ENCODE assay signal across 27 cellular contexts in the genomic region with DNA sequence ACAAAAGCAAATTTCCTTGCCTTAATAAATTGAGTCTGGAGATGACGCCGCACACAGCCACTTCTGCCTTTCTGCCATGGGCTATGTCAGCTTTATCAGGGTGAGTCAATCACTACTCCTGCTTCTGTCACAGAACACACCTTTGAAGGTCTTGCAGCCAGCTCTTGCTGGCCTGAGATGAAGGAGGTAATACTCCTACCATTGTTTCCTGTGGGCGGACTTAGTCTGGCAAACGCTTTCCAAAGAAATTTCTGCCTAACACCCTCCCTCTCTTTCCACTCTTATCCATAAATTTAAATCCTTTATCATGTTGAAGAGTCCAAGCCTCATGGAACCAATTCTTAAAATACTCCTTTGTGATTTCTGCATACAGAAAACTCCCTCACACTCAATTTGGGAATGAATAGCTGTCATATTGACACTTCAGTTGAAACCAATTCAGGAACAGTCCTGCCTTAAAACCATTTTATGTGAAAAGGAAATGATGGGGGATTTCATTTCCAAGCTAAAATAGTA.
"Had no signal": no experiment of that assay in that cellular context is flagged by ENCODE, and none has a peak within 500 bp of the region (broad histone marks: within the 10 kb centered on the region; RNA-seq: fewer than 3 reads in every experiment).

No MANE protein-coding gene starts in this region.

- H3K36me3 ChIP-seq: gastroesophageal sphincter, heart left ventricle, left lung, neutrophil, pancreas, right atrium auricular region, spleen, suprapubic skin, tibial nerve had no signal

- H3K27ac Mint-ChIP-seq: activated CD4-positive, alpha-beta memory T cell treated with anti-CD3 and anti-CD28 coated beads, Interleukin-2, amount 10 ng/mL, durations not matched to agents 7 days and 5 days; activated CD4-positive, alpha-beta T cell treated with anti-CD3 and anti-CD28 coated beads, Interleukin-2, amount 10 ng/mL, durations not matched to agents 24 days and 14 days; activated naive CD4-positive, alpha-beta T cell treated with anti-CD3 and anti-CD28 coated beads for 36 hours; activated naive CD8-positive, alpha-beta T cell treated with anti-CD3 and anti-CD28 coated beads, Interleukin-2, amount 10 ng/mL, durations not matched to agents 7 days and 5 days; activated T-cell treated with anti-CD3 and anti-CD28 coated beads, Interleukin-2, amount 50 U/mL, for 72 hours; natural killer cell treated with Interleukin-12 subunit alpha and Interleukin-12 subunit beta and Interleukin-15 and Interleukin-18, amount 100 ng/mL, for 72 hours; stimulated activated naive CD8-positive, alpha-beta T cell treated with anti-CD3 and anti-CD28 coated beads, Interleukin-15, Interleukin-2, amounts not matched to agents 100 ng/mL and 50 ng/mL, for 24 hours; T-helper 17 cell had no signal

- H3K27me3 Mint-ChIP-seq: activated CD4-positive, alpha-beta memory T cell treated with anti-CD3 and anti-CD28 coated beads, Interleukin-2, amount 10 ng/mL, durations not matched to agents 7 days and 5 days; activated CD4-positive, alpha-beta T cell treated with anti-CD3 and anti-CD28 coated beads, Interleukin-2, amount 10 ng/mL, durations not matched to agents 24 days and 14 days; activated naive CD8-positive, alpha-beta T cell treated with anti-CD3 and anti-CD28 coated beads, Interleukin-2, amount 10 ng/mL, durations not matched to agents 7 days and 5 days; natural killer cell treated with Interleukin-12 subunit alpha and Interleukin-12 subunit beta and Interleukin-15 and Interleukin-18, amount 100 ng/mL, for 72 hours; stimulated activated naive CD8-positive, alpha-beta T cell treated with anti-CD3 and anti-CD28 coated beads, Interleukin-15, Interleukin-2, amounts not matched to agents 100 ng/mL and 50 ng/mL, for 24 hours; T-helper 17 cell had no signal

- H3K4me3 ChIP-seq: coronary artery, gastroesophageal sphincter, heart left ventricle, left lung, lung, pancreas, psoas muscle, right atrium auricular region, spleen, suprapubic skin, tibial nerve had no signal

- H3K4me1 ChIP-seq: gastroesophageal sphincter, heart left ventricle, left lung, pancreas, psoas muscle, right atrium auricular region, spleen, suprapubic skin, tibial nerve had no signal

- H3K9me3 ChIP-seq: gastroesophageal sphincter, neutrophil, pancreas, psoas muscle, right atrium auricular region, suprapubic skin, tibial nerve had no signal

- H3K27me3 ChIP-seq: gastroesophageal sphincter, heart left ventricle, left lung, neutrophil, pancreas, right atrium auricular region, spleen, suprapubic skin, tibial nerve had no signal

- H3K4me3 Mint-ChIP-seq: activated CD4-positive, alpha-beta memory T cell treated with anti-CD3 and anti-CD28 coated beads, Interleukin-2, amount 10 ng/mL, durations not matched to agents 7 days and 5 days; activated CD4-positive, alpha-beta T cell treated with anti-CD3 and anti-CD28 coated beads, Interleukin-2, amount 10 ng/mL, durations not matched to agents 24 days and 14 days; activated naive CD4-positive, alpha-beta T cell treated with anti-CD3 and anti-CD28 coated beads for 36 hours; activated naive CD8-positive, alpha-beta T cell treated with anti-CD3 and anti-CD28 coated beads, Interleukin-2, amount 10 ng/mL, durations not matched to agents 7 days and 5 days; activated T-cell treated with anti-CD3 and anti-CD28 coated beads, Interleukin-2, amount 50 U/mL, for 72 hours; natural killer cell treated with Interleukin-12 subunit alpha and Interleukin-12 subunit beta and Interleukin-15 and Interleukin-18, amount 100 ng/mL, for 72 hours; stimulated activated naive CD8-positive, alpha-beta T cell treated with anti-CD3 and anti-CD28 coated beads, Interleukin-15, Interleukin-2, amounts not matched to agents 100 ng/mL and 50 ng/mL, for 24 hours; T-helper 17 cell had no signal

- ATAC-seq: activated T-cell treated with anti-CD3 and anti-CD28 coated beads, Interleukin-2, amount 50 U/mL, for 72 hours; gastroesophageal sphincter; heart left ventricle; left lung; natural killer cell treated with Interleukin-12 subunit alpha and Interleukin-12 subunit beta and Interleukin-15 and Interleukin-18, amount 100 ng/mL, for 72 hours; pancreas; psoas muscle; T-helper 17 cell had no signal

- H3K36me3 Mint-ChIP-seq: activated naive CD8-positive, alpha-beta T cell treated with anti-CD3 and anti-CD28 coated beads, Interleukin-2, amount 10 ng/mL, durations not matched to agents 7 days and 5 days had no signal

- H3K4me1 Mint-ChIP-seq: activated CD4-positive, alpha-beta memory T cell treated with anti-CD3 and anti-CD28 coated beads, Interleukin-2, amount 10 ng/mL, durations not matched to agents 7 days and 5 days; activated CD4-positive, alpha-beta T cell treated with anti-CD3 and anti-CD28 coated beads, Interleukin-2, amount 10 ng/mL, durations not matched to agents 24 days and 14 days; activated naive CD8-positive, alpha-beta T cell treated with anti-CD3 and anti-CD28 coated beads, Interleukin-2, amount 10 ng/mL, durations not matched to agents 7 days and 5 days; T-helper 17 cell had no signal

- DNase-seq: activated CD4-positive, alpha-beta memory T cell treated with anti-CD3 and anti-CD28 coated beads, Interleukin-2, amount 10 ng/mL, durations not matched to agents 7 days and 5 days; activated CD4-positive, alpha-beta T cell treated with anti-CD3 and anti-CD28 coated beads, Interleukin-2, amount 10 ng/mL, durations not matched to agents 24 days and 14 days; activated effector memory CD4-positive, alpha-beta T cell treated with Interleukin-2 at 50 U/mL for 16 hours; activated naive CD4-positive, alpha-beta T cell treated with anti-CD3 and anti-CD28 coated beads for 36 hours; activated naive CD8-positive, alpha-beta T cell treated with anti-CD3 and anti-CD28 coated beads, Interleukin-2, amount 10 ng/mL, durations not matched to agents 7 days and 5 days; activated T-cell treated with anti-CD3 and anti-CD28 coated beads, Interleukin-2, amount 50 U/mL, for 72 hours; amniotic stem cell; cerebellar nuclear complex; heart left ventricle; kidney glomerular epithelial cell; left lung; midbrain; pancreas; psoas muscle; spleen; T-helper 17 cell had no signal

- FAIRE-seq: pancreas, urothelium cell line had no signal

- H3K27ac ChIP-seq: coronary artery, epithelial cell of prostate, gastroesophageal sphincter, heart left ventricle, left lung, neutrophil, pancreas, psoas muscle, right atrium auricular region, spleen, suprapubic skin, tibial nerve had no signal
